Comparison of ENCODE assay signal across 9 cellular contexts in genomic region chr1:15018767-15019166, GRCh38.
"Had no signal": no experiment of that assay in that cellular context is flagged by ENCODE, and none has a peak within 500 bp of the region (broad histone marks: within the 10 kb centered on the region; RNA-seq: fewer than 3 reads in every experiment).

No MANE protein-coding gene starts in this region.

- H3K36me3 ChIP-seq: HAP-1 had no signal

- H2AFZ ChIP-seq: GM23338 had no signal

- H3K9me3 ChIP-seq: HAP-1 had no signal

- H3K4me3 ChIP-seq: GM23338, HAP-1 had no signal

- DNase-seq: H7, HFFc6, IMR-90, Karpas-422, KBM-7 had no signal

- H3K4me2 ChIP-seq: GM23338, KMS-11 had no signal

- H3K9ac ChIP-seq: KMS-11 had no signal

- H3K27ac ChIP-seq: HL-60, KMS-11 had no signal

- ATAC-seq: GM23338 had no signal

- H3K4me1 ChIP-seq: HAP-1 had no signal
